1 cellular context compared by ENCODE assay signal in the genomic region with DNA sequence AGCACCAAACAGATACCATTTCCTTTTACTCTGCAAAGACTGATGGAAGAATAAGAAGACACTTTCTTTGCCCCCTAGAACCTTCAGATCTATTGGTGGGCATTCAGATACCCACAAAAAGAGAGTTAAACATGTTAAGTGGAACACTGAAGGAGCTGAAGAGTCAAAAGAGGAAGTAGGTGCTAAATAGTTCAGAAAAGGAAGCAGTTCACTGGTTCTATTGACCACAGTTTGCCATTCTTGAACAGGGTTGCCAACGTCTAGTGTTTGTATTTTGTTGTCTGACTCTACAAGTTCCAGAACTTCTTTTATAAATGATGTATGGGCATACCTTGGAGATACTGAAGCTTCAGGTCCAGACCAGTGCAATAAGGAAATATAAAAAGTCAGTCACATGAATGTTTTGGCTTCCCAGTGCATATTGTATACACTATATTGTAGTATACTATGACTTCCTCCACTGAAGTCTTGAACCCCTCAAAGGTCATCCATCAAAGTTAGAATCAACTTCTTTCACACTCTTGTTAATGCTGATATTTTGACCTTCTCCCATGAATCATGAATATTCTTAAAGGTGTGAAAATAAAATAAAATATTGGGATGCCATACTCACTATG.
TF ChIP-seq lines count a peak whose summit lies in the region.

No MANE protein-coding gene starts in this region.

TF ChIP-seq in SK-N-SH treated with all-trans-retinoic acid at 6 μM for 48 hours, 23 proteins besides CTCF, POLR2A, EP300 and RAD21 (continued from another document):
- TF ChIP-seq BACH2 (CRISPR knock-in tag; IDR thresholded peaks at IDR 0.05; ENCODE audit: borderline replicate concordance), result no peak
- TF ChIP-seq OSR1 (CRISPR knock-in tag; IDR thresholded peaks at IDR 0.05), result no peak
- TF ChIP-seq, protein P1, sequence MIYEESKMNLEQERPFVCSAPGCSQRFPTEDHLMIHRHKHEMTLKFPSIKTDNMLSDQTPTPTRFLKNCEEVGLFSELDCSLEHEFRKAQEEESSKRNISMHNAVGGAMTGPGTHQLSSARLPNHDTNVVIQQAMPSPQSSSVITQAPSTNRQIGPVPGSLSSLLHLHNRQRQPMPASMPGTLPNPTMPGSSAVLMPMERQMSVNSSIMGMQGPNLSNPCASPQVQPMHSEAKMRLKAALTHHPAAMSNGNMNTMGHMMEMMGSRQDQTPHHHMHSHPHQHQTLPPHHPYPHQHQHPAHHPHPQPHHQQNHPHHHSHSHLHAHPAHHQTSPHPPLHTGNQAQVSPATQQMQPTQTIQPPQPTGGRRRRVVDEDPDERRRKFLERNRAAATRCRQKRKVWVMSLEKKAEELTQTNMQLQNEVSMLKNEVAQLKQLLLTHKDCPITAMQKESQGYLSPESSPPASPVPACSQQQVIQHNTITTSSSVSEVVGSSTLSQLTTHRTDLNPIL (CRISPR knock-in tag; IDR thresholded peaks at IDR 0.05; ENCODE audit: low read depth), result no peak
- TF ChIP-seq PPARA (CRISPR knock-in tag; IDR thresholded peaks at IDR 0.05; ENCODE audit: borderline replicate concordance), result no peak
